1 cellular context compared by ENCODE assay signal in genomic region chr7:41916450-41916927, GRCh38.
TF ChIP-seq lines count a peak whose summit lies in the region.

No MANE protein-coding gene starts in this region.

TF ChIP-seq in SK-N-SH, 30 proteins besides CTCF, POLR2A, EP300 and RAD21 (continued from another document):
- TF ChIP-seq SIN3A (IDR thresholded peaks at IDR 0.05; ENCODE audit: borderline replicate concordance, low read depth, low read length) (peak; percentile 81; the same call in 1 of the 2 replicates), FOSL2 (IDR thresholded peaks at IDR 0.05; ENCODE audit: borderline replicate concordance, low read depth) (peak; percentile 99), POLR2AphosphoS5 (IDR thresholded peaks at IDR 0.05; ENCODE audit: low read depth, low read length) (peak; percentile 93), CHD2 (IDR thresholded peaks at IDR 0.05; ENCODE audit: low read length, partially characterized antibody) (no peak), MEF2A (IDR thresholded peaks at IDR 0.05; ENCODE audit: borderline replicate concordance, low read depth) (peak; percentile 92), USF2 (IDR thresholded peaks at IDR 0.05; ENCODE audit: borderline replicate concordance, low read depth, low read length) (no peak), NRF1 (IDR thresholded peaks at IDR 0.05; ENCODE audit: low read depth, low read length) (no peak), RCOR1 (IDR thresholded peaks at IDR 0.05; ENCODE audit: low read length) (no peak), FOXJ3 (CRISPR knock-in tag; IDR thresholded peaks at IDR 0.05) (no peak)
